In the genomic region with DNA sequence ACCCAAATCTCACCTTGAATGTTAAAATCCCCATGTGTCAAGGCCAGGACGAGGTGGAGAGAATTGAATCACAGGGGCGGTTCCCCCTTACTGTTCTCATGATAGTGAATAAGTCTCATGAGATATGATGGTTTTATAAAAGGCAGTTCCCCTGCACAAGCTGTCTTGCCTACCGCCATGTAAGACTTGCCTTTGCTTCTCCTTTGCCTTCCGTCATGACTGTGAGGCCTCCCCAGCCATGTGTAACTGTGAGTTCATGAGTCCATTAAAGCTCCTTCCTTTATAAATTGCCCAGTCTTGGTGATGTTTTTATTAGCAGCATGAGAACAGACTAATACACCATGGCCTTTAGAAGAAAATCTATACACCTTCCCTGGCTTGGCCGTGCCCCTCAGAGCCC, we compare ENCODE assay signal across 17 cellular contexts. TPM values are rescaled to one million over a fixed set of nuclear protein-coding genes. Genes with fewer than 3 reads are reported as not detected.
DNase-seq lines count a peak whose midpoint lies in the region; ATAC-seq lines count a peak whose summit lies in the region.
"Had no signal": no experiment of that assay in that cellular context is flagged by ENCODE, and none has a peak within 500 bp of the region (broad histone marks: within the 10 kb centered on the region; RNA-seq: fewer than 3 reads in every experiment).

No MANE protein-coding gene starts in this region.

- H3K27ac Mint-ChIP-seq in activated naive CD4-positive, alpha-beta T cell treated with anti-CD3 and anti-CD28 coated beads for 36 hours: peak overlapping the region; percentile 75
- H3K27ac Mint-ChIP-seq in CD8-positive, alpha-beta memory T cell: peak overlapping the region in 7 of 8 donors; percentile 69 to 88 (median 80)
- H3K27ac Mint-ChIP-seq in activated T-helper 1 cell treated with anti-CD3 and anti-CD28 coated beads, Interleukin-12 subunit alpha, Interleukin-12 subunit beta, Interleukin-2, Interleukin-4 antibody, amounts not matched to agents 30 ng/mL and 10 ng/mL and 1 ng/mL, durations not matched to agents 14 hours and 24 hours and 36 hours: peak overlapping the region; percentile 2
- peak overlapping the region; percentile 38 for H3K27ac Mint-ChIP-seq in stimulated activated effector memory CD8-positive, alpha-beta T cell treated with anti-CD3 and anti-CD28 coated beads, Interleukin-12 subunit alpha, Interleukin-12 subunit beta, amount 100 ng/mL, for 72 hours
- H3K27ac Mint-ChIP-seq: H9, progenitor cell of endocrine pancreas had no signal

- intact Hi-C loops in activated naive CD4-positive, alpha-beta T cell treated with anti-CD3 and anti-CD28 coated beads for 36 hours (cut with micrococcal nuclease): loop anchor here (2.0 kb wide), 1 partner anchor 69 kb away; no protein-coding TSS in a partner anchor
- intact Hi-C loops in activated T-helper 1 cell treated with anti-CD3 and anti-CD28 coated beads, Interleukin-12 subunit alpha, Interleukin-12 subunit beta, Interleukin-2, Interleukin-4 antibody, amounts not matched to agents 30 ng/mL and 10 ng/mL and 1 ng/mL, durations not matched to agents 14 hours and 24 hours and 36 hours (cut with micrococcal nuclease): loop anchor here (2.0 kb wide), 1 partner anchor 31 kb away; no protein-coding TSS in a partner anchor

- CTCF ChIA-PET in activated naive CD4-positive, alpha-beta T cell treated with anti-CD3 and anti-CD28 coated beads for 36 hours (lab: Charles Lee): interaction anchor here (1.0 to 2.2 kb wide), 5 partner anchors 8 to 71 kb away, joined by 3 to 6 read pairs (median 5); partner anchors contain the start of gene MBP
- CTCF ChIA-PET in CD8-positive, alpha-beta memory T cell (lab: Charles Lee): interaction anchor here (1.1 to 1.6 kb wide), 3 partner anchors 16 to 83 kb away, joined by 3 to 4 read pairs (median 3); no protein-coding TSS in a partner anchor

- peaks cover 9% of the 10 kb centered on the region for H3K36me3 Mint-ChIP-seq in activated naive CD4-positive, alpha-beta T cell treated with anti-CD3 and anti-CD28 coated beads for 36 hours (ENCODE audit: low read depth)
- H3K36me3 Mint-ChIP-seq in CD8-positive, alpha-beta memory T cell: peaks cover 0 to 25% (median 2%) of the 10 kb centered on the region in 3 donors
- H3K36me3 Mint-ChIP-seq in activated T-helper 1 cell treated with anti-CD3 and anti-CD28 coated beads, Interleukin-12 subunit alpha, Interleukin-12 subunit beta, Interleukin-2, Interleukin-4 antibody, amounts not matched to agents 30 ng/mL and 10 ng/mL and 1 ng/mL, durations not matched to agents 14 hours and 24 hours and 36 hours (ENCODE audit: low read depth): peaks cover 22% of the 10 kb centered on the region
- H3K36me3 Mint-ChIP-seq in stimulated activated effector memory CD8-positive, alpha-beta T cell treated with anti-CD3 and anti-CD28 coated beads, Interleukin-12 subunit alpha, Interleukin-12 subunit beta, amount 100 ng/mL, for 72 hours: peaks cover 8% of the 10 kb centered on the region

- H3K4me1 ChIP-seq in CD8-positive, alpha-beta memory T cell (ENCODE audit: insufficient read depth, low read length): peaks cover 22% of the 10 kb centered on the region
- H3K4me1 ChIP-seq: upper lobe of right lung had no signal

- peaks cover 27% of the 10 kb centered on the region for H3K9me3 Mint-ChIP-seq in activated naive CD4-positive, alpha-beta T cell treated with anti-CD3 and anti-CD28 coated beads for 36 hours
- peaks cover 2 to 22% (median 14%) of the 10 kb centered on the region in 5 donors for H3K9me3 Mint-ChIP-seq in CD8-positive, alpha-beta memory T cell
- H3K9me3 Mint-ChIP-seq in activated T-helper 1 cell treated with anti-CD3 and anti-CD28 coated beads, Interleukin-12 subunit alpha, Interleukin-12 subunit beta, Interleukin-2, Interleukin-4 antibody, amounts not matched to agents 30 ng/mL and 10 ng/mL and 1 ng/mL, durations not matched to agents 14 hours and 24 hours and 36 hours: peaks cover 33% of the 10 kb centered on the region
- peaks cover 13% of the 10 kb centered on the region for H3K9me3 Mint-ChIP-seq in stimulated activated effector memory CD8-positive, alpha-beta T cell treated with anti-CD3 and anti-CD28 coated beads, Interleukin-12 subunit alpha, Interleukin-12 subunit beta, amount 100 ng/mL, for 72 hours

- ATAC-seq in stimulated activated effector memory CD8-positive, alpha-beta T cell treated with anti-CD3 and anti-CD28 coated beads, Interleukin-12 subunit alpha, Interleukin-12 subunit beta, amount 100 ng/mL, for 72 hours: no peak

- H3K4me3 Mint-ChIP-seq in activated naive CD4-positive, alpha-beta T cell treated with anti-CD3 and anti-CD28 coated beads for 36 hours: no peak overlapping the region
- H3K4me3 Mint-ChIP-seq in CD8-positive, alpha-beta memory T cell: peak overlapping the region in 1 of 7 donors; percentile 8
- no peak overlapping the region for H3K4me3 Mint-ChIP-seq in activated T-helper 1 cell treated with anti-CD3 and anti-CD28 coated beads, Interleukin-12 subunit alpha, Interleukin-12 subunit beta, Interleukin-2, Interleukin-4 antibody, amounts not matched to agents 30 ng/mL and 10 ng/mL and 1 ng/mL, durations not matched to agents 14 hours and 24 hours and 36 hours
- no peak overlapping the region for H3K4me3 Mint-ChIP-seq in stimulated activated effector memory CD8-positive, alpha-beta T cell treated with anti-CD3 and anti-CD28 coated beads, Interleukin-12 subunit alpha, Interleukin-12 subunit beta, amount 100 ng/mL, for 72 hours
- H3K4me3 Mint-ChIP-seq: H9 had no signal

- POLR2A ChIA-PET in CD8-positive, alpha-beta memory T cell (lab: Charles Lee): interaction anchor here (1.4 kb wide), 1 partner anchor 9 kb away, joined by 4 read pairs; no protein-coding TSS in a partner anchor

- peaks cover 27% of the 10 kb centered on the region for H3K4me1 Mint-ChIP-seq in activated naive CD4-positive, alpha-beta T cell treated with anti-CD3 and anti-CD28 coated beads for 36 hours (ENCODE audit: low read depth)
- H3K4me1 Mint-ChIP-seq in CD8-positive, alpha-beta memory T cell: peaks cover 35 to 45% (median 43%) of the 10 kb centered on the region in 3 donors
- H3K4me1 Mint-ChIP-seq in activated T-helper 1 cell treated with anti-CD3 and anti-CD28 coated beads, Interleukin-12 subunit alpha, Interleukin-12 subunit beta, Interleukin-2, Interleukin-4 antibody, amounts not matched to agents 30 ng/mL and 10 ng/mL and 1 ng/mL, durations not matched to agents 14 hours and 24 hours and 36 hours (ENCODE audit: low read depth): peaks cover 23% of the 10 kb centered on the region
- peaks cover 45% of the 10 kb centered on the region for H3K4me1 Mint-ChIP-seq in stimulated activated effector memory CD8-positive, alpha-beta T cell treated with anti-CD3 and anti-CD28 coated beads, Interleukin-12 subunit alpha, Interleukin-12 subunit beta, amount 100 ng/mL, for 72 hours
- H3K4me1 Mint-ChIP-seq: H9 had no signal

- H3K27me3 Mint-ChIP-seq in activated naive CD4-positive, alpha-beta T cell treated with anti-CD3 and anti-CD28 coated beads for 36 hours (ENCODE audit: low read depth): no peaks in the 10 kb centered on the region
- no peaks in the 10 kb centered on the region for H3K27me3 Mint-ChIP-seq in CD8-positive, alpha-beta memory T cell
- no peaks in the 10 kb centered on the region for H3K27me3 Mint-ChIP-seq in activated T-helper 1 cell treated with anti-CD3 and anti-CD28 coated beads, Interleukin-12 subunit alpha, Interleukin-12 subunit beta, Interleukin-2, Interleukin-4 antibody, amounts not matched to agents 30 ng/mL and 10 ng/mL and 1 ng/mL, durations not matched to agents 14 hours and 24 hours and 36 hours (ENCODE audit: insufficient read depth)

- H3K4me3 ChIP-seq in CD8-positive, alpha-beta memory T cell (ENCODE audit: low read length): no peak overlapping the region
- H3K4me3 ChIP-seq: BLaER1, upper lobe of right lung had no signal

- no peaks in the 10 kb centered on the region for H3K36me3 ChIP-seq in CD8-positive, alpha-beta memory T cell (ENCODE audit: insufficient read depth, low read length)
- H3K36me3 ChIP-seq: upper lobe of right lung, WERI-Rb-1 had no signal

- H3K27me3 ChIP-seq in CD8-positive, alpha-beta memory T cell (ENCODE audit: insufficient read depth, low read length, poor library complexity, severe bottlenecking): no peaks in the 10 kb centered on the region
- H3K27me3 ChIP-seq: BLaER1, upper lobe of right lung had no signal

- DNase-seq in activated naive CD4-positive, alpha-beta T cell treated with anti-CD3 and anti-CD28 coated beads for 36 hours: no peak
- DNase-seq in activated naive CD4-positive, alpha-beta T cell treated with Interleukin-2 at 50 U/mL for 16 hours: no peak
- DNase-seq in CD8-positive, alpha-beta memory T cell: no peak
- no peak for DNase-seq in activated T-helper 1 cell treated with anti-CD3 and anti-CD28 coated beads, Interleukin-12 subunit alpha, Interleukin-12 subunit beta, Interleukin-2, Interleukin-4 antibody, amounts not matched to agents 30 ng/mL and 10 ng/mL and 1 ng/mL, durations not matched to agents 14 hours and 24 hours and 36 hours (ENCODE audit: low spot score)
- DNase-seq in stimulated activated effector memory CD8-positive, alpha-beta T cell treated with anti-CD3 and anti-CD28 coated beads, Interleukin-12 subunit alpha, Interleukin-12 subunit beta, amount 100 ng/mL, for 72 hours (ENCODE audit: low spot score in 2 of 2): no peak
- no peak for DNase-seq in activated gamma-delta T cell (lab: John Stamatoyannopoulos, UW)
- no peak for DNase-seq in stimulated activated CD4-positive, alpha-beta T cell treated with anti-CD3 and anti-CD28 coated beads, Interleukin-2, amount 100 ng/mL, for 48 hours
- DNase-seq: ACHN, H9, mammary epithelial cell, NCI-H187 treated with DMSO at 0.1 percent for 48 hours, NCI-H526 treated with DMSO at 0.1 percent for 48 hours, substantia nigra, upper lobe of right lung, WERI-Rb-1 had no signal

- no peak overlapping the region for H3K27ac ChIP-seq in CD8-positive, alpha-beta memory T cell (ENCODE audit: low read depth, low read length)
- H3K27ac ChIP-seq: BLaER1, upper lobe of right lung, WERI-Rb-1 had no signal

- no peaks in the 10 kb centered on the region for H3K9me3 ChIP-seq in CD8-positive, alpha-beta memory T cell (ENCODE audit: low read length)

RNA-seq across cellular contexts. Expression of gene MBP, which starts 7.4 kb away (rescaled TPM):
- total RNA-seq in activated naive CD4-positive, alpha-beta T cell treated with anti-CD3 and anti-CD28 coated beads for 36 hours: 10 to 100 TPM; 35.9 to 36.6 TPM
- 10 to 100 TPM; 59.5 to 60.0 TPM for total RNA-seq in CD8-positive, alpha-beta memory T cell
- 196 TPM for polyA plus RNA-seq in CD8-positive, alpha-beta memory T cell
- total RNA-seq in activated T-helper 1 cell treated with anti-CD3 and anti-CD28 coated beads, Interleukin-12 subunit alpha, Interleukin-12 subunit beta, Interleukin-2, Interleukin-4 antibody, amounts not matched to agents 30 ng/mL and 10 ng/mL and 1 ng/mL, durations not matched to agents 14 hours and 24 hours and 36 hours: 57.3 and 63.6 TPM in 2 replicates

Comparison
In these comparisons a context has a peak if more than half of its experiments do, and no peak if none do; other contexts are left out.
1. H3K27ac Mint-ChIP-seq: peak in every context shown above with its lines; median percentile 80 in CD8-positive, alpha-beta memory T cell; 75 in activated naive CD4-positive, alpha-beta T cell treated with anti-CD3 and anti-CD28 coated beads for 36 hours; 38 in stimulated activated effector memory CD8-positive, alpha-beta T cell treated with anti-CD3 and anti-CD28 coated beads, Interleukin-12 subunit alpha, Interleukin-12 subunit beta, amount 100 ng/mL, for 72 hours; 2 in activated T-helper 1 cell treated with anti-CD3 and anti-CD28 coated beads, Interleukin-12 subunit alpha, Interleukin-12 subunit beta, Interleukin-2, Interleukin-4 antibody, amounts not matched to agents 30 ng/mL and 10 ng/mL and 1 ng/mL, durations not matched to agents 14 hours and 24 hours and 36 hours.